Comparison of ENCODE assay signal across 24 cellular contexts in genomic region chr3:169524131-169524530, GRCh38.
DNase-seq lines count a peak whose midpoint lies in the region; ATAC-seq, FAIRE-seq and TF ChIP-seq lines count a peak whose summit lies in the region.
"Had no signal": no experiment of that assay in that cellular context is flagged by ENCODE, and none has a peak within 500 bp of the region (broad histone marks: within the 10 kb centered on the region; RNA-seq: fewer than 3 reads in every experiment).

No MANE protein-coding gene starts in this region.

- no peak overlapping the region for H3K27ac ChIP-seq in H1 (ENCODE audit: low read depth, low read length)
- H3K27ac ChIP-seq: BLaER1 treated with 17β-estradiol and CSF1 and Interleukin-3, amounts not matched to agents 10 nM and 100 nM; C4-2B had no signal

- no peak for TF ChIP-seq POLR2A in H1 (IDR thresholded peaks at IDR 0.05; ENCODE audit: control extremely low read depth in 1 of 2, low read depth in 2 of 2, low read length in 2 of 2)

- DNase-seq in HEK293T (ENCODE audit: extremely low spot score) (no peak), HuH-7 (ENCODE audit: low spot score) (peak; percentile 36), H1 (ENCODE audit: low read depth in 1 of 2, low spot score in 2 of 2) (no peak), NAMALWA (ENCODE audit: low spot score) (no peak), AG20443 (ENCODE audit: low spot score) (no peak), omental fat pad (ENCODE audit: low spot score) (no peak)
- DNase-seq: 8988T; ACHN; AML-193; Caco-2; Calu3; CD4-positive, alpha-beta T cell; CD8-positive, alpha-beta T cell; DMS79 treated with DMSO at 0.1 percent for 48 hours; GF-D8 had no signal

- no peak overlapping the region for H2BK5ac ChIP-seq in H1 (ENCODE audit: low read depth, low read length)

- H2BK15ac ChIP-seq in H1 (ENCODE audit: low read length), result no peak overlapping the region

- H4K20me1 ChIP-seq in H1 (replicated peaks in 1 of 2; ENCODE audit: control insufficient read depth in 1 of 2, insufficient read depth in 2 of 2, low read length in 2 of 2), result no peaks in the 10 kb centered on the region
- H4K20me1 ChIP-seq: BLaER1 treated with 17β-estradiol and CSF1 and Interleukin-3, amounts not matched to agents 10 nM and 100 nM had no signal

- H3K27me3 ChIP-seq in H1 (replicated peaks in 1 of 4; ENCODE audit: control insufficient read depth in 3 of 4, extremely low read depth in 1 of 4, insufficient read depth in 3 of 4, low read length in 3 of 4), result no peaks in the 10 kb centered on the region
- H3K27me3 ChIP-seq: BLaER1 treated with 17β-estradiol and CSF1 and Interleukin-3, amounts not matched to agents 10 nM and 100 nM had no signal

- TF ChIP-seq CTCF in H1 (IDR thresholded peaks at IDR 0.05; ENCODE audit: control extremely low read depth in 1 of 3, insufficient read depth in 1 of 3, low read depth in 1 of 3, low read length in 3 of 3), result no peak
- TF ChIP-seq CTCF in omental fat pad (IDR thresholded peaks at IDR 0.05), result no peak

- no peaks in the 10 kb centered on the region for H3K4me1 ChIP-seq in H1 (replicated peaks in 1 of 4; ENCODE audit: control insufficient read depth in 3 of 4, insufficient read depth in 4 of 4, low read length in 3 of 4)
- H3K4me1 ChIP-seq: BLaER1 treated with 17β-estradiol and CSF1 and Interleukin-3, amounts not matched to agents 10 nM and 100 nM; Caco-2 had no signal

- no peaks in the 10 kb centered on the region for H3K23me2 ChIP-seq in H1 (ENCODE audit: low read depth, low read length)

- no peak overlapping the region for H2BK120ac ChIP-seq in H1 (replicated peaks; ENCODE audit: low read depth, low read length)

- H2AFZ ChIP-seq in H1 (ENCODE audit: low read length), result no peak overlapping the region

- no peak overlapping the region for H3K4ac ChIP-seq in H1 (replicated peaks; ENCODE audit: insufficient read length, low read depth, low read length)

- H3K4me3 ChIP-seq in H1 (ENCODE audit: extremely low read depth in 1 of 4, insufficient read depth in 2 of 4, low read depth in 3 of 4, low read length in 4 of 4), result no peak overlapping the region
- H3K4me3 ChIP-seq: BLaER1 treated with 17β-estradiol and CSF1 and Interleukin-3, amounts not matched to agents 10 nM and 100 nM had no signal

- H4K8ac ChIP-seq in H1 (ENCODE audit: extremely low read depth, insufficient read depth, low read length), result no peak overlapping the region

- no peaks in the 10 kb centered on the region for H3K36me3 ChIP-seq in H1 (ENCODE audit: control insufficient read depth in 2 of 4, insufficient read depth in 4 of 4, low read length in 3 of 4)
- H3K36me3 ChIP-seq: BLaER1 treated with 17β-estradiol and CSF1 and Interleukin-3, amounts not matched to agents 10 nM and 100 nM had no signal

- H2BK12ac ChIP-seq in H1 (ENCODE audit: low read depth, low read length), result no peak overlapping the region

- H4K5ac ChIP-seq in H1 (ENCODE audit: insufficient read length, low read depth, low read length), result no peak overlapping the region

- no peak for ATAC-seq in HG03139 (IDR thresholded peaks at IDR 0.05; ENCODE audit: unreplicated experiment)
- ATAC-seq in omental fat pad (ENCODE audit: low FRiP score), result no peak
- ATAC-seq: CD8-positive, alpha-beta T cell had no signal

- CTCF ChIA-PET in HEK293T (lab: Yijun Ruan, JAX) (interaction anchor here (0.5 kb wide), 1 partner anchor 211 kb away, joined by 5 read pairs; no protein-coding TSS in a partner anchor), H1 (lab: Charles Lee; ENCODE audit: partially characterized antibody) (interaction anchor here (0.7 to 1.4 kb wide), 2 partner anchors 14 to 81 kb away, joined by 3 read pairs; no protein-coding TSS in a partner anchor)

- H3K4me2 ChIP-seq in H1 (ENCODE audit: insufficient read depth in 1 of 2, low read depth in 2 of 2, low read length in 2 of 2), result no peak overlapping the region
- H3K4me2 ChIP-seq: BLaER1 treated with 17β-estradiol and CSF1 and Interleukin-3, amounts not matched to agents 10 nM and 100 nM had no signal

- TF ChIP-seq EP300 in Ishikawa (IDR thresholded peaks at IDR 0.05; ENCODE audit: borderline replicate concordance) (no peak), H1 (IDR thresholded peaks at IDR 0.05; ENCODE audit: borderline replicate concordance in 1 of 2, low read depth in 2 of 2, low read length in 2 of 2) (no peak)

- H2BK20ac ChIP-seq in H1 (ENCODE audit: low read length), result no peak overlapping the region

- 100% methylated on average over 2 of the region's 2 CpGs; no CpG with 5 or more reads in 1 of the 2 experiments for WGBS in H1 (ENCODE audit: extremely low coverage in 1 of 2, insufficient coverage in 1 of 2, insufficient read length in 1 of 2, insufficient replicate concordance in 2 of 2, low coverage in 1 of 2, low lambda C conversion rate in 2 of 2, missing lambda C conversion rate in 1 of 2), 2 experiments

- no peaks in the 10 kb centered on the region for H3K79me2 ChIP-seq in H1 (ENCODE audit: control insufficient read depth in 1 of 2, insufficient read depth in 2 of 2, low read length in 2 of 2)

- H3K9me3 ChIP-seq in H1 (ENCODE audit: insufficient read depth in 2 of 2, low read depth in 1 of 2, low read length in 1 of 2), result no peaks in the 10 kb centered on the region
- H3K9me3 ChIP-seq: Caco-2 had no signal

- H3K14ac ChIP-seq in H1 (ENCODE audit: insufficient read length), result no peak overlapping the region

- TF ChIP-seq RAD21 in Ishikawa (IDR thresholded peaks at IDR 0.05; ENCODE audit: low read depth) (no peak), H1 (IDR thresholded peaks at IDR 0.05 in 1 of 2, conservative IDR thresholded peaks at IDR 0.05 in 1 of 2; ENCODE audit: low read depth in 2 of 2, low read length in 2 of 2) (no peak)

- POLR2A ChIA-PET in HEK293T (lab: Yijun Ruan, JAX), result interaction anchor here (0.9 kb wide), 1 partner anchor 31 kb away, joined by 3 read pairs; no protein-coding TSS in a partner anchor
- POLR2A ChIA-PET in H1 (lab: Charles Lee; ENCODE audit: partially characterized antibody), result no interaction called here

- no peak overlapping the region for H4K91ac ChIP-seq in H1 (replicated peaks; ENCODE audit: insufficient read length, low read length)

- no peaks in the 10 kb centered on the region for H3K79me1 ChIP-seq in H1 (ENCODE audit: low read depth, low read length)

- no peak overlapping the region for H3K56ac ChIP-seq in H1 (replicated peaks; ENCODE audit: insufficient read length, low read depth, low read length)

- FAIRE-seq in H1 (lab: Jason Lieb, UNC), result no peak
- FAIRE-seq: A204.1, D721Med, G401.6, GM12891, GM19239 had no signal

- H3K18ac ChIP-seq in H1 (ENCODE audit: extremely low read depth, low read length), result no peak overlapping the region

- H3K23ac ChIP-seq in H1 (ENCODE audit: insufficient read length), result no peak overlapping the region

- no peak overlapping the region for H2AK5ac ChIP-seq in H1 (ENCODE audit: low read depth, low read length)

- no peak overlapping the region for H3K9ac ChIP-seq in H1 (replicated peaks in 1 of 4; ENCODE audit: extremely low read depth in 1 of 4, low read depth in 3 of 4, low read length in 3 of 4)
- H3K9ac ChIP-seq: BLaER1 treated with 17β-estradiol and CSF1 and Interleukin-3, amounts not matched to agents 10 nM and 100 nM had no signal

TF ChIP-seq in HEK293T, 16 proteins besides CTCF, POLR2A, EP300 and RAD21:
- TF ChIP-seq CTBP1 (IDR thresholded peaks at IDR 0.05; ENCODE audit: borderline replicate concordance) (no peak), SP1 (IDR thresholded peaks at IDR 0.05) (no peak), ZNF384 (IDR thresholded peaks at IDR 0.05) (no peak)
- TF ChIP-seq, protein P1, sequence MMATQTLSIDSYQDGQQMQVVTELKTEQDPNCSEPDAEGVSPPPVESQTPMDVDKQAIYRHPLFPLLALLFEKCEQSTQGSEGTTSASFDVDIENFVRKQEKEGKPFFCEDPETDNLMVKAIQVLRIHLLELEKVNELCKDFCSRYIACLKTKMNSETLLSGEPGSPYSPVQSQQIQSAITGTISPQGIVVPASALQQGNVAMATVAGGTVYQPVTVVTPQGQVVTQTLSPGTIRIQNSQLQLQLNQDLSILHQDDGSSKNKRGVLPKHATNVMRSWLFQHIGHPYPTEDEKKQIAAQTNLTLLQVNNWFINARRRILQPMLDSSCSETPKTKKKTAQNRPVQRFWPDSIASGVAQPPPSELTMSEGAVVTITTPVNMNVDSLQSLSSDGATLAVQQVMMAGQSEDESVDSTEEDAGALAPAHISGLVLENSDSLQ (IDR thresholded peaks at IDR 0.05), result peak; percentile 71

TF ChIP-seq in H1, 55 proteins besides CTCF, POLR2A, EP300 and RAD21:
- peak; percentile 57; the same call in 1 of the 2 replicates for TF ChIP-seq CEBPB (IDR thresholded peaks at IDR 0.05; ENCODE audit: low read depth, low read length)
- no peak for TF ChIP-seq ATF2 (IDR thresholded peaks at IDR 0.05; ENCODE audit: low read length)
